1 cellular context compared by ENCODE assay signal in the genomic region with DNA sequence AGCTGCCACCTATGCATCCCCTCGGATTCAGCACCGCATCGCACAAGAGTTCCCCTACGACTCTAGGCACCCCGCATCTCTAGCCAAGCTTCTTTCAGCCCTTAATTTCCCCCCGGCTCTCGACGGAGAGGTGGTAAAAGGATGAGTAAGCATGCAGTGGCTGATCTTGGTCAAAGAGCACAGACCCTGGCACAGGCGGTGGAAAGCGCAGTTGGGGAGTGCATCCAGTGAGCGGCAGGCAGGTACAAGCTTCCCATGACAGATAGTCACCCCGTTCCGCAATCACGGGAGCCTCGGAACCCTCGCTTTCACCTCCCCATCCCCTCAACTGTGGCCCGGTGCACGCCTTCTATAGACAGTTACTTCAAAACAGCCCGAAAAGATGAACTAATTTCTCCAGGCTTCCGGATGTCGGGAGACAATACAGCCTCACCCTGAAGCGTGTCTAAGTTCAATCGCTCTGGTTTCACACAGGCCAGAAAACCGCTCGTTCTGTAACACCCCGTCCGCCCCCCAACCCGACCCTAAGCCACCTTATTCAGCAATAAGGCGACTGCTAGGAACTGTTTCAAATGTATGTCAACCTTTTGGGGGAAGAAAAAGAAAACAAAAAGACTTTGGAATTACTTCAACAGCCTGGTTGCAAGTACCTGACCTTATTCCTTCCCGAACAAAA.
TF ChIP-seq lines count a peak whose summit lies in the region.

No MANE protein-coding gene starts in this region.

TF ChIP-seq in GM12878, 131 proteins besides CTCF, POLR2A, EP300 and RAD21 (continued from another document):
- TF ChIP-seq, protein P1, sequence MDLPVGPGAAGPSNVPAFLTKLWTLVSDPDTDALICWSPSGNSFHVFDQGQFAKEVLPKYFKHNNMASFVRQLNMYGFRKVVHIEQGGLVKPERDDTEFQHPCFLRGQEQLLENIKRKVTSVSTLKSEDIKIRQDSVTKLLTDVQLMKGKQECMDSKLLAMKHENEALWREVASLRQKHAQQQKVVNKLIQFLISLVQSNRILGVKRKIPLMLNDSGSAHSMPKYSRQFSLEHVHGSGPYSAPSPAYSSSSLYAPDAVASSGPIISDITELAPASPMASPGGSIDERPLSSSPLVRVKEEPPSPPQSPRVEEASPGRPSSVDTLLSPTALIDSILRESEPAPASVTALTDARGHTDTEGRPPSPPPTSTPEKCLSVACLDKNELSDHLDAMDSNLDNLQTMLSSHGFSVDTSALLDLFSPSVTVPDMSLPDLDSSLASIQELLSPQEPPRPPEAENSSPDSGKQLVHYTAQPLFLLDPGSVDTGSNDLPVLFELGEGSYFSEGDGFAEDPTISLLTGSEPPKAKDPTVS (IDR thresholded peaks at IDR 0.05; ENCODE audit: low read depth, low read length): no peak
- TF ChIP-seq PAX5 (IDR thresholded peaks at IDR 0.05; ENCODE audit: borderline replicate concordance, low read depth, low read length) (no peak), MAX (IDR thresholded peaks at IDR 0.05; ENCODE audit: low read depth, low read length) (no peak), ZZZ3 (IDR thresholded peaks at IDR 0.05; ENCODE audit: control insufficient read depth, insufficient read length, low read depth) (no peak), POLR2AphosphoS5 (IDR thresholded peaks at IDR 0.05; ENCODE audit: low read length) (0 out of 2 replicates have a peak, but pooled peaks have one; percentile 31), KAT2A (conservative IDR thresholded peaks at IDR 0.05; ENCODE audit: control insufficient read depth, low read depth, low read length) (no peak), CBFB (IDR thresholded peaks at IDR 0.05; ENCODE audit: low read depth) (no peak), TCF3 (IDR thresholded peaks at IDR 0.05; ENCODE audit: borderline replicate concordance, insufficient read depth, low read depth, low read length) (no peak), HDAC2 (IDR thresholded peaks at IDR 0.05) (no peak), SP1 (IDR thresholded peaks at IDR 0.05; ENCODE audit: low read depth, low read length) (no peak), IRF5 (IDR thresholded peaks at IDR 0.05; ENCODE audit: borderline replicate concordance) (no peak), CBX3 (IDR thresholded peaks at IDR 0.05; ENCODE audit: borderline replicate concordance, low read depth) (no peak), RELB (IDR thresholded peaks at IDR 0.05; ENCODE audit: low read depth) (0 out of 2 replicates have a peak, but pooled peaks have one; percentile 14), EED (IDR thresholded peaks at IDR 0.05; ENCODE audit: low read depth) (peak; percentile 48; the same call in 1 of the 2 replicates), MYC (IDR thresholded peaks at IDR 0.05; ENCODE audit: insufficient read depth, insufficient read length, insufficient replicate concordance, low read length, severe bottlenecking) (no peak), ESRRA (IDR thresholded peaks at IDR 0.05; ENCODE audit: low read length) (no peak), MYB (IDR thresholded peaks at IDR 0.05; ENCODE audit: borderline replicate concordance, low read depth, low read length) (no peak), MXI1 (IDR thresholded peaks at IDR 0.05; ENCODE audit: low read depth, low read length) (no peak), ZNF274 (IDR thresholded peaks at IDR 0.05; ENCODE audit: insufficient read depth, insufficient read length) (no peak), SKIL (IDR thresholded peaks at IDR 0.05; ENCODE audit: low read depth, poor library complexity, severe bottlenecking) (no peak), SMAD1 (IDR thresholded peaks at IDR 0.05; ENCODE audit: low read depth, partially characterized antibody) (no peak), ZNF217 (IDR thresholded peaks at IDR 0.05) (no peak), EZH2 (IDR thresholded peaks at IDR 0.05; ENCODE audit: borderline replicate concordance, control insufficient read depth, low read depth, low read length) (no peak), SIX5 (IDR thresholded peaks at IDR 0.05; ENCODE audit: low read depth, low read length, severe bottlenecking) (no peak), STAT3 (IDR thresholded peaks at IDR 0.05; ENCODE audit: low read depth, low read length) (no peak), PKNOX1 (IDR thresholded peaks at IDR 0.05) (no peak), RUNX3 (IDR thresholded peaks at IDR 0.05; ENCODE audit: low read length) (peak; percentile 27; the same call in 1 of the 2 replicates), TCF7 (IDR thresholded peaks at IDR 0.05; ENCODE audit: borderline replicate concordance) (no peak), SMARCA5 (IDR thresholded peaks at IDR 0.05) (0 out of 2 replicates have a peak, but pooled peaks have one; percentile 16), ATF7 (IDR thresholded peaks at IDR 0.05; ENCODE audit: low read depth) (no peak), SUZ12 (IDR thresholded peaks at IDR 0.05; ENCODE audit: unreplicated experiment) (no peak), JUNB (IDR thresholded peaks at IDR 0.05) (no peak), TAF1 (IDR thresholded peaks at IDR 0.05; ENCODE audit: borderline replicate concordance, low read depth, low read length) (no peak), NFXL1 (IDR thresholded peaks at IDR 0.05; ENCODE audit: borderline replicate concordance) (no peak), PAX8 (IDR thresholded peaks at IDR 0.05) (no peak)
- TF ChIP-seq, protein P2, sequence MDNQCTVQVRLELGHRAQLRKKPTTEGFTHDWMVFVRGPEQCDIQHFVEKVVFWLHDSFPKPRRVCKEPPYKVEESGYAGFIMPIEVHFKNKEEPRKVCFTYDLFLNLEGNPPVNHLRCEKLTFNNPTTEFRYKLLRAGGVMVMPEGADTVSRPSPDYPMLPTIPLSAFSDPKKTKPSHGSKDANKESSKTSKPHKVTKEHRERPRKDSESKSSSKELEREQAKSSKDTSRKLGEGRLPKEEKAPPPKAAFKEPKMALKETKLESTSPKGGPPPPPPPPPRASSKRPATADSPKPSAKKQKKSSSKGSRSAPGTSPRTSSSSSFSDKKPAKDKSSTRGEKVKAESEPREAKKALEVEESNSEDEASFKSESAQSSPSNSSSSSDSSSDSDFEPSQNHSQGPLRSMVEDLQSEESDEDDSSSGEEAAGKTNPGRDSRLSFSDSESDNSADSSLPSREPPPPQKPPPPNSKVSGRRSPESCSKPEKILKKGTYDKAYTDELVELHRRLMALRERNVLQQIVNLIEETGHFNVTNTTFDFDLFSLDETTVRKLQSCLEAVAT (IDR thresholded peaks at IDR 0.05): no peak; the same call in 1 of the 2 replicates
- TF ChIP-seq, protein P3, sequence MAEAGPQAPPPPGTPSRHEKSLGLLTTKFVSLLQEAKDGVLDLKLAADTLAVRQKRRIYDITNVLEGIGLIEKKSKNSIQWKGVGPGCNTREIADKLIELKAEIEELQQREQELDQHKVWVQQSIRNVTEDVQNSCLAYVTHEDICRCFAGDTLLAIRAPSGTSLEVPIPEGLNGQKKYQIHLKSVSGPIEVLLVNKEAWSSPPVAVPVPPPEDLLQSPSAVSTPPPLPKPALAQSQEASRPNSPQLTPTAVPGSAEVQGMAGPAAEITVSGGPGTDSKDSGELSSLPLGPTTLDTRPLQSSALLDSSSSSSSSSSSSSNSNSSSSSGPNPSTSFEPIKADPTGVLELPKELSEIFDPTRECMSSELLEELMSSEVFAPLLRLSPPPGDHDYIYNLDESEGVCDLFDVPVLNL (IDR thresholded peaks at IDR 0.05; ENCODE audit: low read depth, low read length): no peak
- TF ChIP-seq, protein P4, sequence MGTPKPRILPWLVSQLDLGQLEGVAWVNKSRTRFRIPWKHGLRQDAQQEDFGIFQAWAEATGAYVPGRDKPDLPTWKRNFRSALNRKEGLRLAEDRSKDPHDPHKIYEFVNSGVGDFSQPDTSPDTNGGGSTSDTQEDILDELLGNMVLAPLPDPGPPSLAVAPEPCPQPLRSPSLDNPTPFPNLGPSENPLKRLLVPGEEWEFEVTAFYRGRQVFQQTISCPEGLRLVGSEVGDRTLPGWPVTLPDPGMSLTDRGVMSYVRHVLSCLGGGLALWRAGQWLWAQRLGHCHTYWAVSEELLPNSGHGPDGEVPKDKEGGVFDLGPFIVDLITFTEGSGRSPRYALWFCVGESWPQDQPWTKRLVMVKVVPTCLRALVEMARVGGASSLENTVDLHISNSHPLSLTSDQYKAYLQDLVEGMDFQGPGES (IDR thresholded peaks at IDR 0.05): no peak
- TF ChIP-seq, protein P5, sequence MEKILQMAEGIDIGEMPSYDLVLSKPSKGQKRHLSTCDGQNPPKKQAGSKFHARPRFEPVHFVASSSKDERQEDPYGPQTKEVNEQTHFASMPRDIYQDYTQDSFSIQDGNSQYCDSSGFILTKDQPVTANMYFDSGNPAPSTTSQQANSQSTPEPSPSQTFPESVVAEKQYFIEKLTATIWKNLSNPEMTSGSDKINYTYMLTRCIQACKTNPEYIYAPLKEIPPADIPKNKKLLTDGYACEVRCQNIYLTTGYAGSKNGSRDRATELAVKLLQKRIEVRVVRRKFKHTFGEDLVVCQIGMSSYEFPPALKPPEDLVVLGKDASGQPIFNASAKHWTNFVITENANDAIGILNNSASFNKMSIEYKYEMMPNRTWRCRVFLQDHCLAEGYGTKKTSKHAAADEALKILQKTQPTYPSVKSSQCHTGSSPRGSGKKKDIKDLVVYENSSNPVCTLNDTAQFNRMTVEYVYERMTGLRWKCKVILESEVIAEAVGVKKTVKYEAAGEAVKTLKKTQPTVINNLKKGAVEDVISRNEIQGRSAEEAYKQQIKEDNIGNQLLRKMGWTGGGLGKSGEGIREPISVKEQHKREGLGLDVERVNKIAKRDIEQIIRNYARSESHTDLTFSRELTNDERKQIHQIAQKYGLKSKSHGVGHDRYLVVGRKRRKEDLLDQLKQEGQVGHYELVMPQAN (conservative IDR thresholded peaks at IDR 0.05): no peak
